Comparison of ENCODE assay signal across 10 cellular contexts in the genomic region with DNA sequence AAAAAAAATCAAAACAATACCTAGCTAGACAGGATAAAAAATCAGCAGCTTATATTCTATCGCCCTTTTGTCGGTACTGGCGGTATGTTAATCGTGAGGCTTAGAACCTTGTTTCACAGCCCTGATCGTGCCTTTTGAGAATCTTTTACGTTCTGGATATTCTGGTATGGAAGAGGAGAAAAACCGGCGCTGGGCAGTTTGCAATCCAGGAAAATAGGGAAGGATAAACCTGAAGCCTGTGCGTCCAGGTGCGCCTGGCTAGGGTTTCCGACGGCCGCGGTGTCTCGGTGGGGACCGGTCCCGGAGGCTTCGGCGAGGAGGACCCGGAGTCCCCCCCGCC. TPM values are rescaled to one million over a fixed set of nuclear protein-coding genes. Genes with fewer than 3 reads are reported as not detected.
DNase-seq lines count a peak whose midpoint lies in the region; FAIRE-seq and TF ChIP-seq lines count a peak whose summit lies in the region.
"Had no signal": no experiment of that assay in that cellular context is flagged by ENCODE, and none has a peak within 500 bp of the region (broad histone marks: within the 10 kb centered on the region; RNA-seq: fewer than 3 reads in every experiment).

No MANE protein-coding gene starts in this region.

- H3K9ac ChIP-seq in kidney (ENCODE audit: low read length in 2 of 2), result no peak overlapping the region

- no peak for TF ChIP-seq CTCF in kidney (IDR thresholded peaks at IDR 0.05; ENCODE audit: borderline replicate concordance, extremely low read depth, insufficient read depth)
- TF ChIP-seq CTCF in stomach (IDR thresholded peaks at IDR 0.05), result no peak

- peaks cover 1% of the 10 kb centered on the region for H3K4me1 Mint-ChIP-seq in T-helper 2 cell treated with Interferon-gamma antibody and Interleukin-4, amounts not matched to agents 5 μg/mL and 100 μg/mL, for 36 hours (ENCODE audit: low read depth)
- H3K4me1 Mint-ChIP-seq in activated naive CD8-positive, alpha-beta T cell treated with anti-CD3 and anti-CD28 coated beads for 36 hours, result peaks cover 10% of the 10 kb centered on the region

- no peak for FAIRE-seq in kidney (lab: Jason Lieb, UNC)
- FAIRE-seq: frontal cortex had no signal

- no peak overlapping the region for H3K27ac Mint-ChIP-seq in T-helper 2 cell treated with Interferon-gamma antibody and Interleukin-4, amounts not matched to agents 5 μg/mL and 100 μg/mL, for 36 hours
- H3K27ac Mint-ChIP-seq in activated naive CD8-positive, alpha-beta T cell treated with anti-CD3 and anti-CD28 coated beads for 36 hours, result no peak overlapping the region

- no peak for TF ChIP-seq POLR2A in stomach (IDR thresholded peaks at IDR 0.05)
- no peak for TF ChIP-seq POLR2A in erythroblast (IDR thresholded peaks at IDR 0.05; ENCODE audit: low read length)

- DNase-seq in T-helper 2 cell treated with Interferon-gamma antibody and Interleukin-4, amounts not matched to agents 5 μg/mL and 100 μg/mL, for 36 hours (ENCODE audit: low spot score), result no peak
- no peak for DNase-seq in T-helper 2 cell
- DNase-seq in activated naive CD8-positive, alpha-beta T cell treated with anti-CD3 and anti-CD28 coated beads for 36 hours, result no peak
- DNase-seq in kidney, result no peak
- no peak for DNase-seq in stomach
- DNase-seq in NCI-H2107 (lab: John Stamatoyannopoulos, UW), result no peak
- DNase-seq in kidney tubule cell (ENCODE audit: low spot score), result no peak
- DNase-seq in erythroblast (lab: John Stamatoyannopoulos, UW), result no peak
- DNase-seq: stimulated activated naive CD4-positive, alpha-beta T cell treated with Interleukin-2 at 50 U/mL for 16 hours had no signal

- H3K9me3 ChIP-seq in kidney (ENCODE audit: control insufficient read depth in 1 of 2, low read length in 2 of 2) (no peaks in the 10 kb centered on the region), stomach (no peaks in the 10 kb centered on the region)

- WGBS in stomach, 5 donors, result 3 to 8% (median 4%) methylated on average over 21 of the region's 21 CpGs

- no peaks in the 10 kb centered on the region for H3K9me3 Mint-ChIP-seq in T-helper 2 cell treated with Interferon-gamma antibody and Interleukin-4, amounts not matched to agents 5 μg/mL and 100 μg/mL, for 36 hours
- no peaks in the 10 kb centered on the region for H3K9me3 Mint-ChIP-seq in activated naive CD8-positive, alpha-beta T cell treated with anti-CD3 and anti-CD28 coated beads for 36 hours

- H3K36me3 Mint-ChIP-seq in T-helper 2 cell treated with Interferon-gamma antibody and Interleukin-4, amounts not matched to agents 5 μg/mL and 100 μg/mL, for 36 hours (ENCODE audit: low read depth), result no peaks in the 10 kb centered on the region
- H3K36me3 Mint-ChIP-seq in activated naive CD8-positive, alpha-beta T cell treated with anti-CD3 and anti-CD28 coated beads for 36 hours, result no peaks in the 10 kb centered on the region

- H3K27ac ChIP-seq in kidney (ENCODE audit: low read depth in 2 of 2, low read length in 2 of 2) (peak overlapping the region; percentile 76 to 82), stomach (peak overlapping the region; percentile 48 to 85 (median 63))

- peak overlapping the region; percentile 63 for H3K4me3 Mint-ChIP-seq in T-helper 2 cell treated with Interferon-gamma antibody and Interleukin-4, amounts not matched to agents 5 μg/mL and 100 μg/mL, for 36 hours
- peak overlapping the region; percentile 49 for H3K4me3 Mint-ChIP-seq in activated naive CD8-positive, alpha-beta T cell treated with anti-CD3 and anti-CD28 coated beads for 36 hours

- H3K36me3 ChIP-seq in kidney (ENCODE audit: control insufficient read depth in 1 of 2, insufficient read depth in 2 of 2, low read length in 2 of 2), result no peaks in the 10 kb centered on the region
- H3K36me3 ChIP-seq in stomach, result no peaks in the 10 kb centered on the region

- intact Hi-C loops in kidney (cut with DNase I), result no loop called here
- intact Hi-C loops in stomach (cut with DNase I; ENCODE audit: low total_unique reads), result no loop called here

- H3K4me3 ChIP-seq in kidney (ENCODE audit: low read length in 2 of 2) (peak overlapping the region; percentile 31 to 72), stomach (peak overlapping the region; percentile 58 to 82 (median 72))

- no peak for TF ChIP-seq EP300 in stomach (IDR thresholded peaks at IDR 0.05)

- peaks cover 0 to 48% (median 30%) of the 10 kb centered on the region in 3 donors for H3K27me3 ChIP-seq in stomach

- H3K27me3 Mint-ChIP-seq in T-helper 2 cell treated with Interferon-gamma antibody and Interleukin-4, amounts not matched to agents 5 μg/mL and 100 μg/mL, for 36 hours (ENCODE audit: low read depth), result peaks cover 86% of the 10 kb centered on the region
- peaks cover 89% of the 10 kb centered on the region for H3K27me3 Mint-ChIP-seq in activated naive CD8-positive, alpha-beta T cell treated with anti-CD3 and anti-CD28 coated beads for 36 hours

- peaks cover 0 to 5% of the 10 kb centered on the region in 2 donors for H3K4me1 ChIP-seq in kidney (ENCODE audit: control insufficient read depth in 1 of 2, insufficient read depth in 1 of 2, low read depth in 1 of 2, low read length in 2 of 2)
- H3K4me1 ChIP-seq in stomach, result peaks cover 5 to 28% (median 23%) of the 10 kb centered on the region in 4 donors

RNA-seq across cellular contexts. Expression of a gene that starts 0.3 kb away (rescaled TPM):
- not detected for total RNA-seq in activated naive CD8-positive, alpha-beta T cell treated with anti-CD3 and anti-CD28 coated beads for 36 hours
- total RNA-seq in kidney (6.7 TPM), stomach (under 1 TPM in 2 of 5 donors, not detected in 3; 0.45 to 0.58 TPM)
- polyA plus RNA-seq in kidney (ENCODE audit: insufficient read depth, low read depth, low replicate concordance) (9.8 TPM), stomach (1 to 10 TPM in 1 of 3 donors, under 1 TPM in 2; 0.50 to 1.0 (median 0.61) TPM)
- total RNA-seq: frontal cortex had no signal

RNA-seq across cellular contexts. Expression of a gene that starts 17.6 kb away (rescaled TPM):
- total RNA-seq in activated naive CD8-positive, alpha-beta T cell treated with anti-CD3 and anti-CD28 coated beads for 36 hours, result 10 to 100 TPM; 14.6 to 15.6 TPM
- total RNA-seq in kidney, result 7.3 TPM
- polyA plus RNA-seq in kidney (ENCODE audit: insufficient read depth, low read depth, low replicate concordance), result 5.7 TPM
- 1 to 10 TPM in 3 of 5 donors, under 1 TPM in 1, not detected in 1; 0.29 to 5.1 (median 2.6) TPM for total RNA-seq in stomach
- 1 to 10 TPM in 2 of 3 donors, under 1 TPM in 1; 0.76 to 6.3 (median 5.2) TPM for polyA plus RNA-seq in stomach

RNA-seq across cellular contexts. Expression of a gene that starts 27.8 kb away (rescaled TPM):
- 1 to 10 TPM; 6.3 to 8.1 TPM for total RNA-seq in activated naive CD8-positive, alpha-beta T cell treated with anti-CD3 and anti-CD28 coated beads for 36 hours
- total RNA-seq in kidney (18.0 TPM), stomach (1 to 10 TPM; 1.8 to 6.4 (median 2.3) TPM)
- polyA plus RNA-seq in kidney (ENCODE audit: insufficient read depth, low read depth, low replicate concordance) (5.2 TPM), stomach (1 to 10 TPM; 1.8 to 4.4 (median 4.1) TPM)

RNA-seq across cellular contexts. Expression of a gene that starts 39.8 kb away (rescaled TPM):
- 100 to 1,000 TPM; 247 to 252 TPM for total RNA-seq in activated naive CD8-positive, alpha-beta T cell treated with anti-CD3 and anti-CD28 coated beads for 36 hours
- 71.4 TPM for total RNA-seq in kidney
- 91.1 TPM for polyA plus RNA-seq in kidney (ENCODE audit: insufficient read depth, low read depth, low replicate concordance)
- 10 to 100 TPM in 3 of 5 donors, 1 to 10 TPM in 2; 5.3 to 39.3 (median 11.3) TPM for total RNA-seq in stomach
- polyA plus RNA-seq in stomach, result 10 to 100 TPM; 44.7 to 84.2 (median 50.6) TPM

RNA-seq across cellular contexts. Expression of a gene that starts 43.5 kb away (rescaled TPM):
- 1 to 10 TPM; 2.1 to 2.5 TPM for total RNA-seq in activated naive CD8-positive, alpha-beta T cell treated with anti-CD3 and anti-CD28 coated beads for 36 hours
- 8.5 TPM for total RNA-seq in kidney
- polyA plus RNA-seq in kidney (ENCODE audit: insufficient read depth, low read depth, low replicate concordance), result 5.1 TPM
- 10 to 100 TPM in 1 of 5 donors, 1 to 10 TPM in 4; 1.7 to 25.7 (median 3.5) TPM for total RNA-seq in stomach
- polyA plus RNA-seq in stomach, result 1 to 10 TPM; 1.3 to 1.8 (median 1.7) TPM
